Comparison of ENCODE assay signal across 12 cellular contexts in the genomic region with DNA sequence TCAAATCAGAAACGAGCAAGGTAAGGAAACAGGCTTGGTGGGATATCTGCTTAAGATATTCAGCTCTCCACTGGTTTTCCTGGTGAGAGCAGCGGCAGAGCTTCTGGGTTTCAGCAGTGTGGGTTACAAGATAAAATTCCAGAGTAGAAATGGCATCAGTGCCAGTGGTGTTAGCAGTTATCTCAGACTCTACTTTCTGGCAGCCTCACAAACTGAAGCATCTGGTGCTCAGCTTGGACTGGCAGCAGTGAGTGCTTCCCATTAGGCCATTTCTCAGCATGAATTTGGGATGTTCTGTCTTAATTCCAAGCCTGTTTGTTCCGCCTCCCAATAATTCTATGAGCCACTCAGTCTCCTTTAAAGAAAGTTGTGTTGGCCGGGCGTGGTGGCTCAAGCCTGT. TPM values are rescaled to one million over a fixed set of nuclear protein-coding genes. Genes with fewer than 3 reads are reported as not detected.
DNase-seq lines count a peak whose midpoint lies in the region; TF ChIP-seq lines count a peak whose summit lies in the region.
"Had no signal": no experiment of that assay in that cellular context is flagged by ENCODE, and none has a peak within 500 bp of the region (broad histone marks: within the 10 kb centered on the region; RNA-seq: fewer than 3 reads in every experiment).

No MANE protein-coding gene starts in this region.

- no peaks in the 10 kb centered on the region for H3K27me3 Mint-ChIP-seq in activated naive CD8-positive, alpha-beta T cell treated with anti-CD3 and anti-CD28 coated beads for 36 hours
- peaks cover 3% of the 10 kb centered on the region for H3K27me3 Mint-ChIP-seq in endothelial cell (ENCODE audit: unreplicated experiment)
- H3K27me3 Mint-ChIP-seq: activated CD4-positive, alpha-beta T cell treated with anti-CD3 and anti-CD28 coated beads, Interleukin-2, amount 10 ng/mL, durations not matched to agents 7 days and 5 days had no signal

- H3K36me3 ChIP-seq in right atrium auricular region = peaks cover 85% of the 10 kb centered on the region

- H3K9me3 Mint-ChIP-seq in activated naive CD8-positive, alpha-beta T cell treated with anti-CD3 and anti-CD28 coated beads for 36 hours = no peaks in the 10 kb centered on the region
- no peaks in the 10 kb centered on the region for H3K9me3 Mint-ChIP-seq in endothelial cell (ENCODE audit: unreplicated experiment)
- H3K9me3 Mint-ChIP-seq: activated CD4-positive, alpha-beta T cell treated with anti-CD3 and anti-CD28 coated beads, Interleukin-2, amount 10 ng/mL, durations not matched to agents 7 days and 5 days had no signal

- DNase-seq in Ammon's horn (ENCODE audit: low spot score) = peak; percentile 39
- peak; percentile 74 for DNase-seq in DMS 273 (lab: John Stamatoyannopoulos, UW; ENCODE audit: unreplicated experiment)
- DNase-seq in activated naive CD8-positive, alpha-beta T cell treated with anti-CD3 and anti-CD28 coated beads for 36 hours = no peak
- no peak for DNase-seq in right atrium auricular region (ENCODE audit: low spot score)
- DNase-seq in endothelial cell (ENCODE audit: low spot score) = no peak
- no peak for DNase-seq in ureter (ENCODE audit: low spot score)
- DNase-seq in A172 (ENCODE audit: low spot score) = no peak
- DNase-seq: activated CD4-positive, alpha-beta T cell treated with anti-CD3 and anti-CD28 coated beads, Interleukin-2, amount 10 ng/mL, durations not matched to agents 7 days and 5 days; activated effector memory CD4-positive, alpha-beta T cell treated with Interleukin-2 at 50 U/mL for 16 hours; pancreas; SHP77 treated with DMSO at 0.1 percent for 48 hours; spleen had no signal

- H3K9me3 ChIP-seq in right atrium auricular region = no peaks in the 10 kb centered on the region
- H3K9me3 ChIP-seq: pancreas, spleen had no signal

- H3K4me3 Mint-ChIP-seq in activated naive CD8-positive, alpha-beta T cell treated with anti-CD3 and anti-CD28 coated beads for 36 hours = peak overlapping the region; percentile 4
- H3K4me3 Mint-ChIP-seq in endothelial cell (ENCODE audit: unreplicated experiment) = no peak overlapping the region
- H3K4me3 Mint-ChIP-seq: activated CD4-positive, alpha-beta T cell treated with anti-CD3 and anti-CD28 coated beads, Interleukin-2, amount 10 ng/mL, durations not matched to agents 7 days and 5 days had no signal

- H3K27me3 ChIP-seq in right atrium auricular region = no peaks in the 10 kb centered on the region
- H3K27me3 ChIP-seq: pancreas, spleen had no signal

- H3K4me3 ChIP-seq in right atrium auricular region = no peak overlapping the region
- H3K4me3 ChIP-seq: pancreas, spleen had no signal

- TF ChIP-seq CTCF in right atrium auricular region (IDR thresholded peaks at IDR 0.05) (no peak), endothelial cell (IDR thresholded peaks at IDR 0.05; ENCODE audit: unreplicated experiment) (no peak)

- peak overlapping the region; percentile 74 to 97 for H3K27ac ChIP-seq in right atrium auricular region
- H3K27ac ChIP-seq: pancreas had no signal

- H3K4me1 ChIP-seq in right atrium auricular region = peaks cover 0 to 60% of the 10 kb centered on the region in 2 donors

- peaks cover 76% of the 10 kb centered on the region for H3K4me1 Mint-ChIP-seq in activated naive CD8-positive, alpha-beta T cell treated with anti-CD3 and anti-CD28 coated beads for 36 hours
- peaks cover 39% of the 10 kb centered on the region for H3K4me1 Mint-ChIP-seq in endothelial cell (ENCODE audit: unreplicated experiment)

- peak overlapping the region; percentile 92 for H3K27ac Mint-ChIP-seq in activated naive CD8-positive, alpha-beta T cell treated with anti-CD3 and anti-CD28 coated beads for 36 hours
- no peak overlapping the region for H3K27ac Mint-ChIP-seq in endothelial cell (ENCODE audit: unreplicated experiment)
- H3K27ac Mint-ChIP-seq: activated CD4-positive, alpha-beta T cell treated with anti-CD3 and anti-CD28 coated beads, Interleukin-2, amount 10 ng/mL, durations not matched to agents 7 days and 5 days had no signal

- peaks cover 68% of the 10 kb centered on the region for H3K36me3 Mint-ChIP-seq in activated naive CD8-positive, alpha-beta T cell treated with anti-CD3 and anti-CD28 coated beads for 36 hours
- peaks cover 8% of the 10 kb centered on the region for H3K36me3 Mint-ChIP-seq in endothelial cell (ENCODE audit: low read depth, unreplicated experiment)

RNA-seq across cellular contexts. Expression of gene GSTO2, which starts 6.9 kb away (rescaled TPM):
- 1 to 10 TPM; 1.5 to 2.5 TPM for total RNA-seq in activated naive CD8-positive, alpha-beta T cell treated with anti-CD3 and anti-CD28 coated beads for 36 hours
- total RNA-seq in right atrium auricular region (under 1 TPM; 0.55 to 0.63 TPM), endothelial cell (ENCODE audit: unreplicated experiment) (5.9 TPM), ureter (47.0 TPM)
- total RNA-seq in A172 (2014; rRNA removed; shearing (Covaris generic)) = 0.38 and 5.2 TPM in 2 replicates

RNA-seq across cellular contexts. Expression of gene GSTO1, which starts 7.4 kb away (rescaled TPM):
- 100 to 1,000 TPM; 148 to 153 TPM for total RNA-seq in activated naive CD8-positive, alpha-beta T cell treated with anti-CD3 and anti-CD28 coated beads for 36 hours
- total RNA-seq in right atrium auricular region = 100 to 1,000 TPM; 257 to 291 TPM
- total RNA-seq in endothelial cell (ENCODE audit: unreplicated experiment) = 121 TPM
- 79.4 TPM for total RNA-seq in ureter
- total RNA-seq in A172 (2014; rRNA removed; shearing (Covaris generic)) = 271 and 296 TPM in 2 replicates

RNA-seq across cellular contexts. Expression of gene CFAP43, which starts 29.9 kb away (rescaled TPM):
- not detected for total RNA-seq in activated naive CD8-positive, alpha-beta T cell treated with anti-CD3 and anti-CD28 coated beads for 36 hours
- under 1 TPM in 1 of 2 donors, not detected in 1; 0.12 TPM for total RNA-seq in right atrium auricular region
- total RNA-seq in endothelial cell (ENCODE audit: unreplicated experiment) = 0.56 TPM
- 1.9 TPM for total RNA-seq in ureter
- 0.07 and 0.31 TPM in 2 replicates for total RNA-seq in A172 (2014; rRNA removed; shearing (Covaris generic))
- total RNA-seq: activated CD4-positive, alpha-beta T cell treated with anti-CD3 and anti-CD28 coated beads, Interleukin-2, amount 10 ng/mL, durations not matched to agents 7 days and 5 days had no signal

Comparison
In these comparisons a context has a peak if more than half of its experiments do, and no peak if none do; other contexts are left out.
1. DNase-seq: peak in Ammon's horn (single experiment) and DMS 273 (single experiment); none in activated naive CD8-positive, alpha-beta T cell treated with anti-CD3 and anti-CD28 coated beads for 36 hours (single experiment), right atrium auricular region (single experiment), endothelial cell (single experiment), ureter (single experiment) and A172 (single experiment).